In the genomic region with DNA sequence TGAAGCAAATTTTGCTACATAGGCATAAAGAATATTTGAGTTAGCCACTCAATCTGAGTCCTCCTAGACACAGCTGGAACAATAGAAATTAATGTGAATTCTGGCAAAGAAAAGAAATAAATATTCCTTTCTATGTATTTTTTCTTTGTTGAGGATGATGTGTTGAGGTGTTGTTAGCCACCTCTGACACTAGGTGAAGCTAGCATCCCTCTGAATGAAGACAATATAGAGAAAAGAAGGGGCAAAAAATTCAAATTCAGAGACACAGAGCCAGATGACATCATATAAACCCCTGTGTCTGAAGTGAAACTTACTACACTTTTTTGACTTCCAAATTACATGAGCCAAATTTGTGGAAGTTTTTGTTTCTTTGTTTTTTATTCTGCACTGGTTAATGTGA, we compare ENCODE assay signal across 13 cellular contexts. TPM values are rescaled to one million over a fixed set of nuclear protein-coding genes. Genes with fewer than 3 reads are reported as not detected.
DNase-seq lines count a peak whose midpoint lies in the region; FAIRE-seq and TF ChIP-seq lines count a peak whose summit lies in the region.
"Had no signal": no experiment of that assay in that cellular context is flagged by ENCODE, and none has a peak within 500 bp of the region (broad histone marks: within the 10 kb centered on the region; RNA-seq: fewer than 3 reads in every experiment).

No MANE protein-coding gene starts in this region.

- H3K9me3 Mint-ChIP-seq in progenitor cell of endocrine pancreas (ENCODE audit: low read depth) = peaks cover 6% of the 10 kb centered on the region
- H3K9me3 Mint-ChIP-seq: activated CD4-positive, alpha-beta memory T cell treated with anti-CD3 and anti-CD28 coated beads, Interleukin-2, amount 10 ng/mL, durations not matched to agents 7 days and 5 days; stimulated activated naive CD8-positive, alpha-beta T cell treated with anti-CD3 and anti-CD28 coated beads, Interleukin-15, Interleukin-2, amounts not matched to agents 100 ng/mL and 50 ng/mL, for 24 hours had no signal

- H3K4me3 Mint-ChIP-seq in progenitor cell of endocrine pancreas (ENCODE audit: low read depth) = no peak overlapping the region
- H3K4me3 Mint-ChIP-seq: activated CD4-positive, alpha-beta memory T cell treated with anti-CD3 and anti-CD28 coated beads, Interleukin-2, amount 10 ng/mL, durations not matched to agents 7 days and 5 days; stimulated activated naive CD8-positive, alpha-beta T cell treated with anti-CD3 and anti-CD28 coated beads, Interleukin-15, Interleukin-2, amounts not matched to agents 100 ng/mL and 50 ng/mL, for 24 hours had no signal

- FAIRE-seq in GM19239 (lab: Jason Lieb, UNC) = no peak
- FAIRE-seq: kidney had no signal

- intact Hi-C loops in mammary epithelial cell (cut with micrococcal nuclease) = loop anchor here (1.0 to 10.0 kb wide), 5 partner anchors 70 to 456 kb away; no protein-coding TSS in a partner anchor

- in situ Hi-C loops in mammary epithelial cell (cut with MboI; ENCODE audit: low sequenced_read_pairs in 2 of 2) = no loop called here

- no peaks in the 10 kb centered on the region for H3K27me3 ChIP-seq in mammary epithelial cell (ENCODE audit: insufficient read depth, low read length)

- no TSS peak for BruUV-seq in mammary epithelial cell (replicated peaks; lab: Mats Ljungman, UMichigan)

- no peaks in the 10 kb centered on the region for H3K4me1 ChIP-seq in mammary epithelial cell (ENCODE audit: insufficient read depth, low read length)

- H3K4me3 ChIP-seq in mammary epithelial cell (replicated peaks in 1 of 3; ENCODE audit: insufficient read depth in 1 of 3, low read depth in 2 of 3, low read length in 3 of 3) = no peak overlapping the region

- no peaks in the 10 kb centered on the region for H3K36me3 Mint-ChIP-seq in progenitor cell of endocrine pancreas (ENCODE audit: insufficient read depth)

- no peaks in the 10 kb centered on the region for H3K9me3 ChIP-seq in mammary epithelial cell (replicated peaks; ENCODE audit: insufficient read depth, low read length)

- H3K27me3 Mint-ChIP-seq in progenitor cell of endocrine pancreas = no peaks in the 10 kb centered on the region
- H3K27me3 Mint-ChIP-seq: stimulated activated naive CD8-positive, alpha-beta T cell treated with anti-CD3 and anti-CD28 coated beads, Interleukin-15, Interleukin-2, amounts not matched to agents 100 ng/mL and 50 ng/mL, for 24 hours had no signal

- H2AFZ ChIP-seq in mammary epithelial cell (ENCODE audit: low read depth, low read length) = no peak overlapping the region

- peaks cover 10% of the 10 kb centered on the region for H3K4me1 Mint-ChIP-seq in progenitor cell of endocrine pancreas (ENCODE audit: low read depth)
- H3K4me1 Mint-ChIP-seq: activated CD4-positive, alpha-beta memory T cell treated with anti-CD3 and anti-CD28 coated beads, Interleukin-2, amount 10 ng/mL, durations not matched to agents 7 days and 5 days had no signal

- no peak overlapping the region for H3K9ac ChIP-seq in mammary epithelial cell (ENCODE audit: insufficient read depth, low read length)

- H3K4me2 ChIP-seq in mammary epithelial cell (ENCODE audit: insufficient read depth, low read depth, low read length) = no peak overlapping the region

- dilution Hi-C loops in mammary epithelial cell (cut with HindIII; ENCODE audit: low sequenced_read_pairs) = no loop called here

- no peaks in the 10 kb centered on the region for H4K20me1 ChIP-seq in mammary epithelial cell (ENCODE audit: insufficient read depth, low read length)

- no peak overlapping the region for H3K27ac Mint-ChIP-seq in progenitor cell of endocrine pancreas
- H3K27ac Mint-ChIP-seq: activated CD4-positive, alpha-beta memory T cell treated with anti-CD3 and anti-CD28 coated beads, Interleukin-2, amount 10 ng/mL, durations not matched to agents 7 days and 5 days; stimulated activated naive CD8-positive, alpha-beta T cell treated with anti-CD3 and anti-CD28 coated beads, Interleukin-15, Interleukin-2, amounts not matched to agents 100 ng/mL and 50 ng/mL, for 24 hours had no signal

- no peaks in the 10 kb centered on the region for H3K79me2 ChIP-seq in mammary epithelial cell (ENCODE audit: insufficient read depth, low read length)

- DNase-seq in NCI-H1105 treated with DMSO at 0.1 percent for 48 hours (lab: John Stamatoyannopoulos, UW) (peak; percentile 2), NCI-H1105 (lab: John Stamatoyannopoulos, UW) (no peak), NCI-H146 treated with DMSO at 0.1 percent for 48 hours (lab: John Stamatoyannopoulos, UW; ENCODE audit: unreplicated experiment) (peak; percentile 66), mammary epithelial cell (peak; percentile 8), progenitor cell of endocrine pancreas (ENCODE audit: low spot score, unreplicated experiment) (no peak), GDM1 (lab: John Stamatoyannopoulos, UW) (no peak), dedifferentiated amniotic fluid mesenchymal stem cell (ENCODE audit: extremely low spot score) (no peak), GM19239 (ENCODE audit: insufficient read length, low spot score) (no peak)
- DNase-seq: activated CD4-positive, alpha-beta memory T cell treated with anti-CD3 and anti-CD28 coated beads, Interleukin-2, amount 10 ng/mL, durations not matched to agents 7 days and 5 days; kidney; NCI-H510A had no signal

- no peak overlapping the region for H3K27ac ChIP-seq in mammary epithelial cell (ENCODE audit: insufficient read depth, low read depth, low read length)

- CTCF ChIA-PET in mammary epithelial cell (lab: Charles Lee; ENCODE audit: low non-redundant PET) = interaction anchor here (0.8 kb wide), 1 partner anchor 429 kb away, joined by 4 read pairs; no protein-coding TSS in a partner anchor

- no peaks in the 10 kb centered on the region for H3K36me3 ChIP-seq in mammary epithelial cell (ENCODE audit: insufficient read depth, low read length)

- TF ChIP-seq CTCF in mammary epithelial cell (conservative IDR thresholded peaks at IDR 0.05 in 1 of 2, IDR thresholded peaks at IDR 0.05 in 1 of 2; ENCODE audit: extremely low read depth in 1 of 2, insufficient read depth in 1 of 2, low read depth in 1 of 2, low read length in 2 of 2) = peak; percentile 74 to 77
- peak; percentile 67 for TF ChIP-seq CTCF in progenitor cell of endocrine pancreas (IDR thresholded peaks at IDR 0.05; ENCODE audit: unreplicated experiment)

RNA-seq across cellular contexts. Expression of a gene that starts 34.6 kb away (rescaled TPM):
- not detected for total RNA-seq in mammary epithelial cell
- 0.02 TPM for polyA plus RNA-seq in mammary epithelial cell
- not detected for polyA minus RNA-seq in mammary epithelial cell
- total RNA-seq in progenitor cell of endocrine pancreas = not detected in 2 replicates
- total RNA-seq: A172; activated CD4-positive, alpha-beta memory T cell treated with anti-CD3 and anti-CD28 coated beads, Interleukin-2, amount 10 ng/mL, durations not matched to agents 7 days and 5 days; kidney had no signal

RNA-seq across cellular contexts. Expression of a gene that starts 44.9 kb away (rescaled TPM):
- total RNA-seq in mammary epithelial cell = not detected
- not detected for polyA plus RNA-seq in mammary epithelial cell
- polyA minus RNA-seq in mammary epithelial cell = not detected
- not detected in 2 replicates for total RNA-seq in progenitor cell of endocrine pancreas
- total RNA-seq: A172; activated CD4-positive, alpha-beta memory T cell treated with anti-CD3 and anti-CD28 coated beads, Interleukin-2, amount 10 ng/mL, durations not matched to agents 7 days and 5 days; kidney had no signal

Comparison
In these comparisons a context has a peak if more than half of its experiments do, and no peak if none do; other contexts are left out.
1. DNase-seq: peak in NCI-H1105 treated with DMSO at 0.1 percent for 48 hours (single experiment), NCI-H146 treated with DMSO at 0.1 percent for 48 hours (single experiment) and mammary epithelial cell (single experiment); none in NCI-H1105 (single experiment), progenitor cell of endocrine pancreas (single experiment), GDM1 (single experiment), dedifferentiated amniotic fluid mesenchymal stem cell (single experiment) and GM19239 (single experiment).